ENCODE assay signal across 22 cellular contexts in genomic region chr16:4175849-4176248, GRCh38. TPM values are rescaled to one million over a fixed set of nuclear protein-coding genes. Genes with fewer than 3 reads are reported as not detected.
DNase-seq lines count a peak whose midpoint lies in the region; ATAC-seq, FAIRE-seq and TF ChIP-seq lines count a peak whose summit lies in the region.
"Had no signal": no experiment of that assay in that cellular context is flagged by ENCODE, and none has a peak within 500 bp of the region (broad histone marks: within the 10 kb centered on the region; RNA-seq: fewer than 3 reads in every experiment).

No MANE protein-coding gene starts in this region.

- peak; percentile 50 for FAIRE-seq in bronchial epithelial cell (lab: Jason Lieb, UNC)
- FAIRE-seq: A549, GM12892, H1 had no signal

- H3K4me2 ChIP-seq in mammary epithelial cell (ENCODE audit: insufficient read depth, low read depth, low read length), result no peak overlapping the region
- H3K4me2 ChIP-seq in HCT116 (ENCODE audit: low read length), result 0 out of 2 replicates have a peak overlapping the region, but pooled peaks have one; percentile 2

- H2AFZ ChIP-seq in mammary epithelial cell (ENCODE audit: low read depth, low read length) (no peak overlapping the region), HCT116 (ENCODE audit: low read depth, low read length, poor library complexity, severe bottlenecking) (no peak overlapping the region)

- H3K36me3 Mint-ChIP-seq in MCF 10A (ENCODE audit: insufficient read depth, unreplicated experiment), result peaks cover 6% of the 10 kb centered on the region
- H3K36me3 Mint-ChIP-seq: T-cell had no signal

- H3K4me3 ChIP-seq in mammary epithelial cell (replicated peaks in 1 of 3; ENCODE audit: insufficient read depth in 1 of 3, low read depth in 2 of 3, low read length in 3 of 3), result no peak overlapping the region
- H3K4me3 ChIP-seq in HCT116 (replicated peaks in 1 of 2; ENCODE audit: low read depth in 1 of 2, low read length in 2 of 2), result no peak overlapping the region
- H3K4me3 ChIP-seq in bronchial epithelial cell (ENCODE audit: low read depth, low read length), result no peak overlapping the region
- H3K4me3 ChIP-seq in vagina, result no peak overlapping the region
- H3K4me3 ChIP-seq: A549 had no signal

- no peaks in the 10 kb centered on the region for H3K9me3 ChIP-seq in mammary epithelial cell (replicated peaks; ENCODE audit: insufficient read depth, low read length)
- no peaks in the 10 kb centered on the region for H3K9me3 ChIP-seq in HCT116 (ENCODE audit: control insufficient read depth in 1 of 2, insufficient read depth in 1 of 2, low read depth in 1 of 2, low read length in 2 of 2)
- H3K9me3 ChIP-seq in vagina, result no peaks in the 10 kb centered on the region
- H3K9me3 ChIP-seq: A549 had no signal

- H3K27ac ChIP-seq in mammary epithelial cell (ENCODE audit: insufficient read depth, low read depth, low read length) (no peak overlapping the region), HCT116 (ENCODE audit: low read depth, low read length) (no peak overlapping the region), vagina (no peak overlapping the region)
- H3K27ac ChIP-seq: A549 had no signal

- H3K4me3 Mint-ChIP-seq in MCF 10A (ENCODE audit: unreplicated experiment), result no peak overlapping the region
- H3K4me3 Mint-ChIP-seq: CD4-positive, alpha-beta T cell; T-cell had no signal

- H3K27ac Mint-ChIP-seq in MCF 10A (ENCODE audit: low read depth, unreplicated experiment), result peak overlapping the region; percentile 41
- H3K27ac Mint-ChIP-seq: CD4-positive, alpha-beta T cell; T-cell had no signal

- no peak for TF ChIP-seq POLR2A in HCT116 (IDR thresholded peaks at IDR 0.05; ENCODE audit: borderline replicate concordance, extremely low read depth, insufficient read depth, insufficient read length)
- no peak for TF ChIP-seq POLR2A in vagina (IDR thresholded peaks at IDR 0.05)

- H4K20me1 ChIP-seq in mammary epithelial cell (ENCODE audit: insufficient read depth, low read length) (no peaks in the 10 kb centered on the region), HCT116 (ENCODE audit: insufficient read depth) (no peaks in the 10 kb centered on the region)

- DNase-seq in MCF 10A (ENCODE audit: unreplicated experiment), result no peak
- no peak for DNase-seq in mammary epithelial cell
- no peak for DNase-seq in HCT116 (ENCODE audit: low read depth, low spot score)
- no peak for DNase-seq in bronchial epithelial cell (ENCODE audit: low read depth)
- no peak for DNase-seq in vagina (ENCODE audit: extremely low spot score in 2 of 2)
- no peak for DNase-seq in NCI-H1105 (lab: John Stamatoyannopoulos, UW)
- no peak for DNase-seq in NK-92 treated with Interleukin-12 subunit alpha and Interleukin-12 subunit beta, amount 100 ng/mL, for 24 hours (lab: John Stamatoyannopoulos, UW)
- DNase-seq: CD4-positive, alpha-beta T cell; COR-L47; DMS79; Karpas-422; NCI-H1436; NCI-H187 treated with DMSO at 0.1 percent for 48 hours; NCI-H226; NCI-H510A treated with DMSO at 0.1 percent for 48 hours; NCI-H748 treated with DMSO at 0.1 percent for 48 hours; SIG-M5; T-cell had no signal

- intact Hi-C loops in MCF 10A (cut with micrococcal nuclease) (loop anchor here (5.0 kb wide), 1 partner anchor 194 kb away; no protein-coding TSS in a partner anchor), mammary epithelial cell (cut with micrococcal nuclease) (no loop called here), HCT116 (cut with micrococcal nuclease) (no loop called here), vagina (cut with DNase I) (no loop called here)

- POLR2A ChIA-PET in MCF 10A (lab: Yijun Ruan, JAX) (interaction anchor here (2.6 to 3.0 kb wide), 2 partner anchors 40 to 78 kb away, joined by 15 to 19 read pairs; no protein-coding TSS in a partner anchor), HCT116 (lab: Charles Lee) (interaction anchor here (0.9 kb wide), 1 partner anchor 78 kb away, joined by 3 read pairs; no protein-coding TSS in a partner anchor)

- H3K9me2 ChIP-seq in HCT116 (ENCODE audit: insufficient read depth), result no peaks in the 10 kb centered on the region

- in situ Hi-C loops in mammary epithelial cell (cut with MboI; ENCODE audit: low sequenced_read_pairs in 2 of 2), result no loop called here

- no peaks in the 10 kb centered on the region for H3K9me3 Mint-ChIP-seq in MCF 10A (ENCODE audit: unreplicated experiment)
- H3K9me3 Mint-ChIP-seq: CD4-positive, alpha-beta T cell; T-cell had no signal

- no peak for TF ChIP-seq RAD21 in HCT116 (IDR thresholded peaks at IDR 0.05; ENCODE audit: low read depth)

- H3K27me3 ChIP-seq in mammary epithelial cell (ENCODE audit: insufficient read depth, low read length) (no peaks in the 10 kb centered on the region), HCT116 (ENCODE audit: insufficient read depth, low read length) (no peaks in the 10 kb centered on the region), bronchial epithelial cell (ENCODE audit: control insufficient read depth, insufficient read depth, low read length) (no peaks in the 10 kb centered on the region), vagina (no peaks in the 10 kb centered on the region)

- dilution Hi-C loops in mammary epithelial cell (cut with HindIII; ENCODE audit: low sequenced_read_pairs), result no loop called here

- H3K9ac ChIP-seq in mammary epithelial cell (ENCODE audit: insufficient read depth, low read length) (no peak overlapping the region), HCT116 (ENCODE audit: low read length) (no peak overlapping the region)

- peaks cover 15% of the 10 kb centered on the region for H3K4me1 ChIP-seq in mammary epithelial cell (ENCODE audit: insufficient read depth, low read length)
- H3K4me1 ChIP-seq in HCT116 (ENCODE audit: control insufficient read depth in 1 of 2, insufficient read depth in 2 of 2, low read length in 2 of 2), result peaks cover 21 to 49% of the 10 kb centered on the region in 2 experiments
- peaks cover 2% of the 10 kb centered on the region for H3K4me1 ChIP-seq in vagina

- H3K36me3 ChIP-seq in mammary epithelial cell (ENCODE audit: insufficient read depth, low read length), result no peaks in the 10 kb centered on the region
- H3K36me3 ChIP-seq in HCT116 (ENCODE audit: control insufficient read depth in 1 of 2, insufficient read depth in 2 of 2, low read length in 2 of 2), result no peaks in the 10 kb centered on the region
- no peaks in the 10 kb centered on the region for H3K36me3 ChIP-seq in bronchial epithelial cell (ENCODE audit: control insufficient read depth, insufficient read depth, low read length)
- no peaks in the 10 kb centered on the region for H3K36me3 ChIP-seq in vagina

- whole genome bisulfite sequencing in mammary epithelial cell (ENCODE audit: low coverage, missing lambda C conversion rate), result 80% methylated on average over 2 of the region's 2 CpGs

- RAD21 ChIA-PET in HCT116 (lab: Charles Lee; ENCODE audit: low non-redundant PET in 1 of 2, low total read pairs in 2 of 2, uncharacterized antibody in 2 of 2, unreplicated experiment in 2 of 2), result no interaction called here

- no peaks in the 10 kb centered on the region for H3K27me3 Mint-ChIP-seq in MCF 10A (ENCODE audit: insufficient read depth, unreplicated experiment)

- TF ChIP-seq CTCF in MCF 10A (IDR thresholded peaks at IDR 0.05; ENCODE audit: unreplicated experiment) (no peak), mammary epithelial cell (conservative IDR thresholded peaks at IDR 0.05 in 1 of 2, IDR thresholded peaks at IDR 0.05 in 1 of 2; ENCODE audit: extremely low read depth in 1 of 2, insufficient read depth in 1 of 2, low read depth in 1 of 2, low read length in 2 of 2) (no peak), HCT116 (IDR thresholded peaks at IDR 0.05 in 2 of 3, conservative IDR thresholded peaks at IDR 0.05 in 1 of 3; ENCODE audit: borderline replicate concordance in 1 of 3, insufficient read depth in 1 of 3, low read depth in 2 of 3, low read length in 2 of 3) (no peak), bronchial epithelial cell (IDR thresholded peaks at IDR 0.05; ENCODE audit: insufficient read depth, low read length, severe bottlenecking) (no peak), vagina (IDR thresholded peaks at IDR 0.05) (no peak)

- BruUV-seq in MCF 10A (replicated peaks; lab: Mats Ljungman, UMichigan) (no TSS peak), mammary epithelial cell (replicated peaks; lab: Mats Ljungman, UMichigan) (no TSS peak), HCT116 (replicated peaks; lab: Mats Ljungman, UMichigan) (no TSS peak)

- H3K4me1 Mint-ChIP-seq in MCF 10A (ENCODE audit: insufficient read depth, unreplicated experiment), result peaks cover 24% of the 10 kb centered on the region
- H3K4me1 Mint-ChIP-seq: T-cell had no signal

- CTCF ChIA-PET in MCF 10A (lab: Yijun Ruan, JAX), result interaction anchor here (0.6 to 1.9 kb wide), 5 partner anchors 22 to 533 kb away, joined by 3 to 9 read pairs (median 5); no protein-coding TSS in a partner anchor
- CTCF ChIA-PET in mammary epithelial cell (lab: Charles Lee; ENCODE audit: low non-redundant PET), result no interaction called here
- CTCF ChIA-PET in HCT116 (lab: Charles Lee), result no interaction called here

- H3K79me2 ChIP-seq in mammary epithelial cell (ENCODE audit: insufficient read depth, low read length) (no peaks in the 10 kb centered on the region), HCT116 (ENCODE audit: insufficient read depth, low read length) (no peaks in the 10 kb centered on the region)

- no peak for ATAC-seq in HCT116
- ATAC-seq: A549, Panc1, T-cell had no signal

TF ChIP-seq in HCT116, 20 proteins besides CTCF, POLR2A, EP300 and RAD21:
- no peak for TF ChIP-seq FOSL1 (IDR thresholded peaks at IDR 0.05; ENCODE audit: low read depth)
- no peak for TF ChIP-seq EGR1 (IDR thresholded peaks at IDR 0.05; ENCODE audit: low read depth)

RNA-seq across cellular contexts. Expression of gene ADCY9, which starts 59.6 kb away (rescaled TPM):
- total RNA-seq in MCF 10A (2022) (13.1 and 14.2 TPM in 2 replicates), mammary epithelial cell (10 to 100 TPM; 18.4 to 27.3 TPM), HCT116 (2021; ENCODE audit: unreplicated experiment) (9.8 TPM), bronchial epithelial cell (11.3 and 16.6 TPM in 2 replicates), vagina (16.9 TPM)
- polyA plus RNA-seq in mammary epithelial cell, result 9.0 TPM
- polyA minus RNA-seq in mammary epithelial cell, result 75.6 TPM
- polyA plus RNA-seq in HCT116 (2012), result 7.0 and 7.7 TPM in 2 replicates
